9 cellular contexts compared by ENCODE assay signal in genomic region chr12:89355243-89356068, GRCh38. TPM values are rescaled to one million over a fixed set of nuclear protein-coding genes. Genes with fewer than 3 reads are reported as not detected.
A peak's percentile ranks its signal among the peaks of the same experiment; 100 is the strongest.
DNase-seq lines count a peak whose midpoint lies in the region; ATAC-seq and TF ChIP-seq lines count a peak whose summit lies in the region.
"Had no signal": no experiment of that assay in that cellular context is flagged by ENCODE, and none has a peak within 500 bp of the region (broad histone marks: within the 10 kb centered on the region; RNA-seq: fewer than 3 reads in every experiment).

No MANE protein-coding gene starts in this region.

- peaks cover 20% of the 10 kb centered on the region for H3K36me3 Mint-ChIP-seq in activated T-cell treated with anti-CD3 and anti-CD28 coated beads, Interleukin-2, amount 50 U/mL, for 24 hours (ENCODE audit: low read depth)
- H3K36me3 Mint-ChIP-seq in activated naive CD8-positive, alpha-beta T cell treated with anti-CD3 and anti-CD28 coated beads for 36 hours: peaks cover 3% of the 10 kb centered on the region

- no peaks in the 10 kb centered on the region for H3K36me3 ChIP-seq in thoracic aorta
- H3K36me3 ChIP-seq in MG63: peaks cover 2% of the 10 kb centered on the region

- peaks cover 3% of the 10 kb centered on the region for H3K27me3 Mint-ChIP-seq in activated T-cell treated with anti-CD3 and anti-CD28 coated beads, Interleukin-2, amount 50 U/mL, for 24 hours
- peaks cover 18% of the 10 kb centered on the region for H3K27me3 Mint-ChIP-seq in activated naive CD8-positive, alpha-beta T cell treated with anti-CD3 and anti-CD28 coated beads for 36 hours

- no peaks in the 10 kb centered on the region for H3K9me3 Mint-ChIP-seq in activated T-cell treated with anti-CD3 and anti-CD28 coated beads, Interleukin-2, amount 50 U/mL, for 24 hours
- H3K9me3 Mint-ChIP-seq in activated naive CD8-positive, alpha-beta T cell treated with anti-CD3 and anti-CD28 coated beads for 36 hours: no peaks in the 10 kb centered on the region

- peaks cover 38% of the 10 kb centered on the region for H3K4me1 Mint-ChIP-seq in activated T-cell treated with anti-CD3 and anti-CD28 coated beads, Interleukin-2, amount 50 U/mL, for 24 hours (ENCODE audit: low read depth)
- H3K4me1 Mint-ChIP-seq in activated naive CD8-positive, alpha-beta T cell treated with anti-CD3 and anti-CD28 coated beads for 36 hours: peaks cover 30% of the 10 kb centered on the region

- H3K27me3 ChIP-seq in thoracic aorta (replicated peaks; ENCODE audit: insufficient read depth) (no peaks in the 10 kb centered on the region), MG63 (no peaks in the 10 kb centered on the region)

- H3K4me1 ChIP-seq in thoracic aorta (ENCODE audit: control insufficient read depth in 1 of 2, low read depth in 2 of 2): peaks cover 9 to 23% of the 10 kb centered on the region in 2 donors

- H3K9me3 ChIP-seq in thoracic aorta (no peaks in the 10 kb centered on the region), MG63 (no peaks in the 10 kb centered on the region)

- peak overlapping the region; percentile 97 to 99 for H3K27ac ChIP-seq in thoracic aorta

- no peak for ATAC-seq in thoracic aorta (ENCODE audit: insufficient number of reproducible peaks, low FRiP score, low read depth)
- ATAC-seq in GM21529 (IDR thresholded peaks at IDR 0.05; ENCODE audit: unreplicated experiment): no peak
- no peak for ATAC-seq in GM18505 (IDR thresholded peaks at IDR 0.05; ENCODE audit: unreplicated experiment)

- TF ChIP-seq CTCF in thoracic aorta (IDR thresholded peaks at IDR 0.05): peak; percentile 32

- DNase-seq in activated T-cell treated with anti-CD3 and anti-CD28 coated beads, Interleukin-2, amount 50 U/mL, for 24 hours: no peak
- no peak for DNase-seq in activated T-cell treated with anti-CD3 and anti-CD28 coated beads for 4 hours
- no peak for DNase-seq in activated naive CD8-positive, alpha-beta T cell treated with anti-CD3 and anti-CD28 coated beads for 36 hours
- DNase-seq in left kidney (ENCODE audit: low read depth, low spot score): peak; percentile 54
- DNase-seq in thoracic aorta (ENCODE audit: low spot score): no peak
- no peak for DNase-seq in MG63
- DNase-seq: activated naive CD4-positive, alpha-beta T cell had no signal

- peak overlapping the region; percentile 96 for H3K4me3 Mint-ChIP-seq in activated T-cell treated with anti-CD3 and anti-CD28 coated beads, Interleukin-2, amount 50 U/mL, for 24 hours
- H3K4me3 Mint-ChIP-seq in activated naive CD8-positive, alpha-beta T cell treated with anti-CD3 and anti-CD28 coated beads for 36 hours: peak overlapping the region; percentile 89

- H3K4me3 ChIP-seq in thoracic aorta: peak overlapping the region; percentile 76
- H3K4me3 ChIP-seq in MG63: no peak overlapping the region

- H3K27ac Mint-ChIP-seq in activated T-cell treated with anti-CD3 and anti-CD28 coated beads, Interleukin-2, amount 50 U/mL, for 24 hours: no peak overlapping the region
- no peak overlapping the region for H3K27ac Mint-ChIP-seq in activated naive CD8-positive, alpha-beta T cell treated with anti-CD3 and anti-CD28 coated beads for 36 hours

- TF ChIP-seq POLR2A in GM18505 (IDR thresholded peaks at IDR 0.05; ENCODE audit: borderline replicate concordance, extremely low read depth, insufficient read depth, insufficient read length): no peak

RNA-seq across cellular contexts. Expression of gene DUSP6, which starts 3.2 kb away (rescaled TPM):
- 10 to 100 TPM; 15.3 to 15.6 TPM for total RNA-seq in activated naive CD8-positive, alpha-beta T cell treated with anti-CD3 and anti-CD28 coated beads for 36 hours
- 100 to 1,000 TPM; 103 to 147 TPM for total RNA-seq in thoracic aorta
- 19.5 and 43.9 TPM in 2 replicates for total RNA-seq in MG63 (2014; rRNA removed; shearing (Covaris generic); ENCODE audit: low replicate concordance)
